Comparison of ENCODE assay signal across 8 cellular contexts in genomic region chr20:17617212-17617867, GRCh38. TPM values are rescaled to one million over a fixed set of nuclear protein-coding genes. Genes with fewer than 3 reads are reported as not detected.
DNase-seq lines count a peak whose midpoint lies in the region; ATAC-seq and TF ChIP-seq lines count a peak whose summit lies in the region.

No MANE protein-coding gene starts in this region.

- no peaks in the 10 kb centered on the region for H3K79me2 ChIP-seq in neural progenitor cell (ENCODE audit: low read depth)

- peaks cover 8% of the 10 kb centered on the region for H3K4me1 Mint-ChIP-seq in neural progenitor cell

- no peaks in the 10 kb centered on the region for H3F3A ChIP-seq in neural progenitor cell (ENCODE audit: low read depth)

- H4K20me1 ChIP-seq in neural progenitor cell (ENCODE audit: low read depth): peaks cover 31% of the 10 kb centered on the region

- no peaks in the 10 kb centered on the region for H3K9me3 Mint-ChIP-seq in neural progenitor cell

- H3K27me3 Mint-ChIP-seq in neural progenitor cell (ENCODE audit: insufficient read depth, low read depth): peaks cover 9% of the 10 kb centered on the region

- H3K27me3 ChIP-seq in neural progenitor cell: no peaks in the 10 kb centered on the region

- peak; percentile 50 for DNase-seq in A172 (ENCODE audit: low spot score)
- peak; percentile 34 for DNase-seq in NCI-H345 (lab: John Stamatoyannopoulos, UW)
- DNase-seq in activated CD8-positive, alpha-beta memory T cell treated with anti-CD3 and anti-CD28 coated beads, Interleukin-2, amount 50 U/mL, for 48 hours: peak; percentile 72
- DNase-seq in fibroblast of mammary gland (ENCODE audit: low read depth): peak; percentile 44
- DNase-seq in neural progenitor cell (ENCODE audit: low spot score): peak; percentile 75
- DNase-seq in amniotic stem cell (lab: John Stamatoyannopoulos, UW): no peak

- H3K36me3 Mint-ChIP-seq in neural progenitor cell: peaks cover 2% of the 10 kb centered on the region

- H3K4me3 ChIP-seq in fibroblast of mammary gland (ENCODE audit: control insufficient read depth, low read depth, low read length) (no peak overlapping the region), neural progenitor cell (no peak overlapping the region)

- H2AFZ ChIP-seq in neural progenitor cell (replicated peaks): no peak overlapping the region

- H3K9me3 ChIP-seq in neural progenitor cell (ENCODE audit: low read depth): no peaks in the 10 kb centered on the region

- no peak overlapping the region for H3K27ac ChIP-seq in neural progenitor cell

- no peaks in the 10 kb centered on the region for H3K4me1 ChIP-seq in neural progenitor cell

- H3K4me2 ChIP-seq in neural progenitor cell: no peak overlapping the region

- no peak for ATAC-seq in HG03521 (IDR thresholded peaks at IDR 0.05; ENCODE audit: unreplicated experiment)

- no peak overlapping the region for H3K4me3 Mint-ChIP-seq in neural progenitor cell

- H3K36me3 ChIP-seq in neural progenitor cell: no peaks in the 10 kb centered on the region

- TF ChIP-seq CTCF in GM12873 (IDR thresholded peaks at IDR 0.05; ENCODE audit: insufficient read depth, low read depth, low read length, missing control alignments): peak; percentile 63
- peak; percentile 54 for TF ChIP-seq CTCF in fibroblast of mammary gland (conservative IDR thresholded peaks at IDR 0.05; ENCODE audit: control insufficient read depth, insufficient read depth, low read depth, low read length)
- peak; percentile 85 for TF ChIP-seq CTCF in neural progenitor cell (IDR thresholded peaks at IDR 0.05)

- H3K9ac ChIP-seq in neural progenitor cell: no peak overlapping the region

- H3K27ac Mint-ChIP-seq in neural progenitor cell: no peak overlapping the region

RNA-seq across cellular contexts. Expression of gene DSTN, which starts 47.5 kb away (rescaled TPM):
- total RNA-seq in A172 (2014; rRNA removed; shearing (Covaris generic)): 445 and 560 TPM in 2 replicates
- total RNA-seq in neural progenitor cell (ENCODE audit: low replicate concordance): 107 and 158 TPM in 2 replicates
